26 cellular contexts compared by ENCODE assay signal in the genomic region with DNA sequence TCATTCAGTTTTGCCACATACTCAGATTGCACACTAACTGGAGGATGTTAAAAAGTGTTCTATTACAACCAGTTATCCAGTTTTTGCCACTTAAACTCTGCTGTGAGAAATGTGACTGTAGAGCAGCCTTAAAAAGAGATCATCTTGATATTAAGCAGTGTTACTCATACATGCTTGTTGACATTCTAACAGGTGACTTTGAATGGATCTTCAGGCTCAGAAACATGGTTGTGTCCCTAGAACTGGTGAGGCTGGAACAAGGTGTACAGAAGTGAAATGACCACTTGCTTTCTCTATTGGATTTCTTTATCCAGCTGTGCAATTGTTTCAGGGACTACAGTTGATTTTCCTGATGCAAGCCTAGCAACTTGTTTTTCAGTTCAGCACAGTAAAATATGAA.
DNase-seq lines count a peak whose midpoint lies in the region; ATAC-seq and TF ChIP-seq lines count a peak whose summit lies in the region.
"Had no signal": no experiment of that assay in that cellular context is flagged by ENCODE, and none has a peak within 500 bp of the region (broad histone marks: within the 10 kb centered on the region; RNA-seq: fewer than 3 reads in every experiment).

No MANE protein-coding gene starts in this region.

- no peaks in the 10 kb centered on the region for H4K20me1 ChIP-seq in Loucy (ENCODE audit: insufficient read depth, low read length, poor library complexity, severe bottlenecking)

- no peaks in the 10 kb centered on the region for H3K9me2 ChIP-seq in Loucy (replicated peaks; ENCODE audit: low read depth, low read length)
- H3K9me2 ChIP-seq: SK-N-SH had no signal

- H3K27ac Mint-ChIP-seq in mesothelial cell of epicardium (peak overlapping the region; percentile 68), WTC11 (no peak overlapping the region)
- no peak overlapping the region for H3K27ac Mint-ChIP-seq in CD8-positive, alpha-beta T cell
- H3K27ac Mint-ChIP-seq: activated CD4-positive, alpha-beta memory T cell treated with anti-CD3 and anti-CD28 coated beads, Interleukin-2, amount 10 ng/mL, durations not matched to agents 7 days and 5 days; activated naive CD8-positive, alpha-beta T cell treated with anti-CD3 and anti-CD28 coated beads for 36 hours; dendritic cell treated with granulocyte-macrophage colony-stimulating factor and Interleukin-4, amounts not matched to agents 40 ng/mL and 50 ng/mL, for 4 days; T-helper 17 cell had no signal

- H3K4me1 ChIP-seq in Loucy (ENCODE audit: insufficient read depth, low read length, poor library complexity, severe bottlenecking) (peaks cover 16% of the 10 kb centered on the region), cardiac muscle cell (ENCODE audit: low read depth) (peaks cover 77% of the 10 kb centered on the region), skeletal muscle tissue (ENCODE audit: control insufficient read depth in 3 of 3, insufficient read depth in 3 of 3, low read length in 3 of 3) (peaks cover 29 to 47% (median 43%) of the 10 kb centered on the region in 3 donors)
- no peaks in the 10 kb centered on the region for H3K4me1 ChIP-seq in CD8-positive, alpha-beta T cell (ENCODE audit: insufficient read depth, low read length)
- H3K4me1 ChIP-seq: Caco-2 had no signal

- DNase-seq in cardiac muscle cell (ENCODE audit: low read depth in 1 of 2, low spot score in 1 of 2) (no peak), mesothelial cell of epicardium (ENCODE audit: low spot score in 2 of 2, unreplicated experiment in 2 of 2) (no peak), WTC11 (ENCODE audit: low spot score) (no peak), pons (ENCODE audit: low spot score) (no peak), KBM-7 (no peak)
- DNase-seq in CD8-positive, alpha-beta T cell, result no peak
- DNase-seq: ACHN; activated CD4-positive, alpha-beta memory T cell treated with anti-CD3 and anti-CD28 coated beads, Interleukin-2, amount 10 ng/mL, durations not matched to agents 7 days and 5 days; activated CD4-positive, alpha-beta T cell treated with anti-CD3 and anti-CD28 coated beads for 1 hour; activated naive CD8-positive, alpha-beta T cell treated with anti-CD3 and anti-CD28 coated beads for 36 hours; C1 segment of cervical spinal cord; Caco-2; DMS79; GF-D8; NCI-H1694; SK-N-SH; stimulated activated CD4-positive, alpha-beta T cell treated with anti-CD3 and anti-CD28 coated beads, Interleukin-2, amount 100 ng/mL, for 24 hours; substantia nigra; T-helper 17 cell had no signal

- POLR2A ChIA-PET in WTC11 (lab: Charles Lee), result no interaction called here
- POLR2A ChIA-PET in CD8-positive, alpha-beta T cell (lab: Charles Lee), result interaction anchor here (0.7 kb wide), 1 partner anchor 13 kb away, joined by 3 read pairs; no protein-coding TSS in a partner anchor

- H2AFZ ChIP-seq in Loucy (ENCODE audit: low read length), result no peak overlapping the region

- TF ChIP-seq CTCF in Loucy (conservative IDR thresholded peaks at IDR 0.05; ENCODE audit: low read length) (no peak), cardiac muscle cell (IDR thresholded peaks at IDR 0.05; ENCODE audit: low read depth, low read length) (no peak), mesothelial cell of epicardium (IDR thresholded peaks at IDR 0.05; ENCODE audit: unreplicated experiment) (no peak), WTC11 (IDR thresholded peaks at IDR 0.05) (no peak)
- no peak for TF ChIP-seq CTCF in CD8-positive, alpha-beta T cell (IDR thresholded peaks at IDR 0.05)

- H3K27me3 ChIP-seq in Loucy (ENCODE audit: insufficient read depth, low read length, poor library complexity, severe bottlenecking), result no peaks in the 10 kb centered on the region
- no peaks in the 10 kb centered on the region for H3K27me3 ChIP-seq in cardiac muscle cell
- H3K27me3 ChIP-seq in skeletal muscle tissue (ENCODE audit: control insufficient read depth in 3 of 3, insufficient read depth in 3 of 3, low read length in 3 of 3), result no peaks in the 10 kb centered on the region
- H3K27me3 ChIP-seq in CD8-positive, alpha-beta T cell (ENCODE audit: insufficient read depth, low read length), result peaks cover 7% of the 10 kb centered on the region

- in situ Hi-C loops in KBM-7 (cut with MboI; ENCODE audit: low pct_unique_long_range_greater_than_20kb, low sequenced_read_pairs), result no loop called here

- H3K36me3 ChIP-seq in Loucy (ENCODE audit: insufficient read depth, low read length) (no peaks in the 10 kb centered on the region), cardiac muscle cell (no peaks in the 10 kb centered on the region), skeletal muscle tissue (ENCODE audit: control insufficient read depth in 3 of 3, insufficient read depth in 3 of 3, low read length in 3 of 3) (no peaks in the 10 kb centered on the region)
- no peaks in the 10 kb centered on the region for H3K36me3 ChIP-seq in CD8-positive, alpha-beta T cell (ENCODE audit: insufficient read depth, low read length)

- H3K4me1 Mint-ChIP-seq in mesothelial cell of epicardium, result peaks cover 51% of the 10 kb centered on the region
- peaks cover 6% of the 10 kb centered on the region for H3K4me1 Mint-ChIP-seq in WTC11
- H3K4me1 Mint-ChIP-seq in CD8-positive, alpha-beta T cell (ENCODE audit: low read depth), result no peaks in the 10 kb centered on the region
- H3K4me1 Mint-ChIP-seq: activated CD4-positive, alpha-beta memory T cell treated with anti-CD3 and anti-CD28 coated beads, Interleukin-2, amount 10 ng/mL, durations not matched to agents 7 days and 5 days; central memory CD8-positive, alpha-beta T cell had no signal

- no peak for ATAC-seq in WTC11
- ATAC-seq in CD8-positive, alpha-beta T cell, result no peak
- ATAC-seq: T-helper 17 cell had no signal

- intact Hi-C loops in CD8-positive, alpha-beta T cell (cut with DNase I, micrococcal nuclease), result no loop called here

- no peak overlapping the region for H3K9ac ChIP-seq in Loucy (ENCODE audit: low read depth, low read length, poor library complexity, severe bottlenecking)
- H3K9ac ChIP-seq in skeletal muscle tissue (ENCODE audit: low read depth in 1 of 3, low read length in 3 of 3), result peak overlapping the region in 2 of 3 donors; percentile 20 to 68
- H3K9ac ChIP-seq: SK-N-SH had no signal

- H3K4me3 Mint-ChIP-seq in mesothelial cell of epicardium (no peak overlapping the region), WTC11 (no peak overlapping the region)
- H3K4me3 Mint-ChIP-seq in CD8-positive, alpha-beta T cell, result no peak overlapping the region
- H3K4me3 Mint-ChIP-seq: activated CD4-positive, alpha-beta memory T cell treated with anti-CD3 and anti-CD28 coated beads, Interleukin-2, amount 10 ng/mL, durations not matched to agents 7 days and 5 days; activated naive CD8-positive, alpha-beta T cell treated with anti-CD3 and anti-CD28 coated beads for 36 hours; central memory CD8-positive, alpha-beta T cell; T-helper 17 cell had no signal

- H3K27ac ChIP-seq in cardiac muscle cell, result peak overlapping the region; percentile 69
- peak overlapping the region; percentile 73 for H3K27ac ChIP-seq in skeletal muscle tissue (ENCODE audit: low read depth, low read length)
- H3K27ac ChIP-seq in CD8-positive, alpha-beta T cell (ENCODE audit: low read depth, low read length), result no peak overlapping the region
- H3K27ac ChIP-seq: RWPE1, skin epidermis had no signal

- peaks cover 5% of the 10 kb centered on the region for H3K9me3 Mint-ChIP-seq in mesothelial cell of epicardium
- peaks cover 7% of the 10 kb centered on the region for H3K9me3 Mint-ChIP-seq in WTC11
- H3K9me3 Mint-ChIP-seq in CD8-positive, alpha-beta T cell, result no peaks in the 10 kb centered on the region
- H3K9me3 Mint-ChIP-seq: activated CD4-positive, alpha-beta memory T cell treated with anti-CD3 and anti-CD28 coated beads, Interleukin-2, amount 10 ng/mL, durations not matched to agents 7 days and 5 days; activated naive CD8-positive, alpha-beta T cell treated with anti-CD3 and anti-CD28 coated beads for 36 hours; central memory CD8-positive, alpha-beta T cell; dendritic cell treated with granulocyte-macrophage colony-stimulating factor and Interleukin-4, amounts not matched to agents 40 ng/mL and 50 ng/mL, for 4 days had no signal

- H3K36me3 Mint-ChIP-seq in mesothelial cell of epicardium, result no peaks in the 10 kb centered on the region
- H3K36me3 Mint-ChIP-seq in WTC11, result no peaks in the 10 kb centered on the region
- no peaks in the 10 kb centered on the region for H3K36me3 Mint-ChIP-seq in CD8-positive, alpha-beta T cell
- H3K36me3 Mint-ChIP-seq: activated naive CD8-positive, alpha-beta T cell treated with anti-CD3 and anti-CD28 coated beads for 36 hours had no signal

- H3F3A ChIP-seq in Loucy (ENCODE audit: low read depth), result no peaks in the 10 kb centered on the region

- H3K4me3 ChIP-seq in Loucy (ENCODE audit: low read length, poor library complexity, severe bottlenecking), result peak overlapping the region; percentile 34
- H3K4me3 ChIP-seq in cardiac muscle cell, result no peak overlapping the region
- H3K4me3 ChIP-seq in skeletal muscle tissue (ENCODE audit: low read length in 3 of 3), result peak overlapping the region in 1 of 3 donors; percentile 25
- no peak overlapping the region for H3K4me3 ChIP-seq in CD8-positive, alpha-beta T cell (ENCODE audit: low read depth, low read length)
- H3K4me3 ChIP-seq: lung, skin epidermis had no signal

- H3K9me3 ChIP-seq in Loucy (ENCODE audit: insufficient read depth, low read depth, low read length), result no peaks in the 10 kb centered on the region
- H3K9me3 ChIP-seq in cardiac muscle cell (ENCODE audit: low read depth), result no peaks in the 10 kb centered on the region
- no peaks in the 10 kb centered on the region for H3K9me3 ChIP-seq in skeletal muscle tissue (ENCODE audit: control insufficient read depth in 3 of 3, low read length in 3 of 3)
- no peaks in the 10 kb centered on the region for H3K9me3 ChIP-seq in CD8-positive, alpha-beta T cell (ENCODE audit: low read length)
- H3K9me3 ChIP-seq: Caco-2, SK-N-SH had no signal

- CTCF ChIA-PET in WTC11 (lab: Charles Lee), result no interaction called here
- CTCF ChIA-PET in CD8-positive, alpha-beta T cell (lab: Charles Lee), result interaction anchor here (2.5 kb wide), 1 partner anchor 8 kb away, joined by 10 read pairs; no protein-coding TSS in a partner anchor

- H3K27me3 Mint-ChIP-seq in mesothelial cell of epicardium (ENCODE audit: low read depth), result no peaks in the 10 kb centered on the region
- H3K27me3 Mint-ChIP-seq in WTC11 (ENCODE audit: low read depth), result no peaks in the 10 kb centered on the region
- peaks cover 13% of the 10 kb centered on the region for H3K27me3 Mint-ChIP-seq in CD8-positive, alpha-beta T cell (ENCODE audit: low read depth)
- H3K27me3 Mint-ChIP-seq: dendritic cell treated with granulocyte-macrophage colony-stimulating factor and Interleukin-4, amounts not matched to agents 40 ng/mL and 50 ng/mL, for 4 days had no signal

- peak overlapping the region; percentile 61 for H3K4me2 ChIP-seq in Loucy (ENCODE audit: low read depth, low read length, poor library complexity, severe bottlenecking)
- H3K4me2 ChIP-seq: SK-N-SH had no signal

- H3K79me2 ChIP-seq in Loucy (ENCODE audit: insufficient read depth, low read length), result no peaks in the 10 kb centered on the region
